24 cellular contexts compared by ENCODE assay signal in the genomic region with DNA sequence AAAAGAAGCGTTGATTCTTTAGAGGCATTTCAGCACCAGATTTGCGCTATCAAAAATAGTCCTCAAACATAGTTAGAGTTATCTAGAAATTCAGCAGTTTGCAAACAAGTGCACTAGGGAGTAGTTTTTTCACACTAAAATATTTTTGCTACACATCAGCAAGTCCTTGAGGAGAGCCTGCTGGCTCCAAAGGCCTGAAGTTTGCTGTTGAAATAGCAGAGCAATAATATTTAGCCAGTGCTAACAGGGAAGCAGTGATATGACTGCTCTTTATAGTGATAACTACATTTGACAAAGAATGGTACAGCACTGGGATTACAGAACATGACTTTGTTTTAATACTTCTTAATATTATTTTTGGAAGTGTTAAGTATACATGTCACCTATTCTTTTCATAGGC.
"Had no signal": no experiment of that assay in that cellular context is flagged by ENCODE, and none has a peak within 500 bp of the region (broad histone marks: within the 10 kb centered on the region; RNA-seq: fewer than 3 reads in every experiment).

No MANE protein-coding gene starts in this region.

- H3K4me3 ChIP-seq: adrenal gland, ascending aorta, colonic mucosa, esophagus squamous epithelium, gastroesophageal sphincter, tibial nerve had no signal

- H3K27me3 Mint-ChIP-seq: central memory CD8-positive, alpha-beta T cell; progenitor cell of endocrine pancreas had no signal

- H3K9me3 ChIP-seq: adrenal gland, ascending aorta, colonic mucosa, esophagus squamous epithelium, gastroesophageal sphincter, tibial nerve had no signal

- DNase-seq: activated CD4-positive, alpha-beta T cell treated with anti-CD3 and anti-CD28 coated beads for 1 hour; activated CD4-positive, alpha-beta T cell treated with anti-CD3 and anti-CD28 coated beads, Interleukin-2, amount 50 U/mL, for 1 hour; activated CD8-positive, alpha-beta T cell treated with anti-CD3 and anti-CD28 coated beads, Interleukin-2, amount 10 ng/mL, durations not matched to agents 7 days and 5 days; adrenal gland; brain microvascular endothelial cell; colonic mucosa; endodermal cell; esophagus squamous epithelium; head of caudate nucleus; kidney; midbrain; natural killer cell; retina; stimulated activated CD4-positive, alpha-beta T cell treated with anti-CD3 and anti-CD28 coated beads, Interleukin-4, amount 100 ng/mL, for 1 hour; stimulated activated naive CD4-positive, alpha-beta T cell treated with Interleukin-2 at 50 U/mL for 16 hours; T-helper 9 cell had no signal

- H3K36me3 ChIP-seq: adrenal gland, ascending aorta, brain microvascular endothelial cell, colonic mucosa, esophagus squamous epithelium, gastroesophageal sphincter, tibial nerve had no signal

- H3K4me1 ChIP-seq: adrenal gland, colonic mucosa, gastroesophageal sphincter had no signal

- H3K4me1 Mint-ChIP-seq: central memory CD8-positive, alpha-beta T cell; natural killer cell had no signal

- H3K4me3 Mint-ChIP-seq: activated CD8-positive, alpha-beta T cell treated with anti-CD3 and anti-CD28 coated beads, Interleukin-2, amount 10 ng/mL, durations not matched to agents 7 days and 5 days; central memory CD8-positive, alpha-beta T cell; endodermal cell; natural killer cell had no signal

- H3K27ac Mint-ChIP-seq: activated CD8-positive, alpha-beta T cell treated with anti-CD3 and anti-CD28 coated beads, Interleukin-2, amount 10 ng/mL, durations not matched to agents 7 days and 5 days; activated naive CD4-positive, alpha-beta T cell treated with anti-CD3 and anti-CD28 coated beads, Interleukin-2, amount 50 U/mL, for 72 hours; endodermal cell; natural killer cell; progenitor cell of endocrine pancreas had no signal

- ATAC-seq: activated CD8-positive, alpha-beta T cell treated with anti-CD3 and anti-CD28 coated beads, Interleukin-2, amount 10 ng/mL, durations not matched to agents 7 days and 5 days; activated naive CD4-positive, alpha-beta T cell treated with anti-CD3 and anti-CD28 coated beads, Interleukin-2, amount 50 U/mL, for 72 hours; gastroesophageal sphincter; left lobe of liver; natural killer cell had no signal

- H3K27ac ChIP-seq: adrenal gland, ascending aorta, brain microvascular endothelial cell, colonic mucosa, esophagus squamous epithelium, gastroesophageal sphincter, tibial nerve had no signal

- H3K27me3 ChIP-seq: adrenal gland, ascending aorta, brain microvascular endothelial cell, colonic mucosa, esophagus squamous epithelium, gastroesophageal sphincter, tibial nerve had no signal

- FAIRE-seq: kidney, urothelium cell line had no signal
